In genomic region chr3:107366766-107367165, GRCh38 we compare ENCODE assay signal across 1 cellular context.
TF ChIP-seq lines count a peak whose summit lies in the region.

No MANE protein-coding gene starts in this region.

TF ChIP-seq in IMR-90, 13 proteins besides CTCF, POLR2A, EP300 and RAD21 (continued from another document):
- TF ChIP-seq USF2 (IDR thresholded peaks at IDR 0.05; ENCODE audit: low read depth, low read length) (no peak), CEBPB (IDR thresholded peaks at IDR 0.05; ENCODE audit: low read depth, low read length) (no peak), BHLHE40 (IDR thresholded peaks at IDR 0.05; ENCODE audit: low read depth, low read length) (no peak), CHD1 (IDR thresholded peaks at IDR 0.05; ENCODE audit: low read depth, low read length) (no peak), RCOR1 (IDR thresholded peaks at IDR 0.05; ENCODE audit: insufficient replicate concordance, low read length) (no peak)
